13 cellular contexts compared by ENCODE assay signal in the genomic region with DNA sequence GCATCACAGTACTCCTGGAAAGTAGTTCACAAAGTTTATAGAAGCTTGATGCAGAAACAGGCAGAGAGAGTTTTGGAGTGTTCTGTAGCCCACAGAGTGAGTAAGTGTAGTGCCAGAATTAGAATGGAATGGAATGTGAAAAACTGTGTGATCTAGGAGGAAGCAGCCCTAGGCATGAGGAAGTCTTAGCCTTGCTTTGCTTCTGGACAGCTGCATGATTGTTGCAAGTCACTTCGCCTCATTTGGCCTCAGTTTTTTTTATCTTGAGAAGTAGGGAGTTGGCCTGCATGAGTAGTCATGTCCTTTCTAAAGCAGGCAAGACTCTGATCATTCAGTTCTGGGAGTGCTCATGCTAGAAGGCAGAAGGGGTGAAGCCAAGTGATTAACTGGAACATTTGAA. TPM values are rescaled to one million over a fixed set of nuclear protein-coding genes. Genes with fewer than 3 reads are reported as not detected.
DNase-seq lines count a peak whose midpoint lies in the region; ATAC-seq and TF ChIP-seq lines count a peak whose summit lies in the region.
"Had no signal": no experiment of that assay in that cellular context is flagged by ENCODE, and none has a peak within 500 bp of the region (broad histone marks: within the 10 kb centered on the region; RNA-seq: fewer than 3 reads in every experiment).

No MANE protein-coding gene starts in this region.

- in situ Hi-C loops in gastrocnemius medialis (cut with MboI; ENCODE audit: low sequenced_read_pairs in 4 of 4) = no loop called here

- TF ChIP-seq POLR2A in gastrocnemius medialis (IDR thresholded peaks at IDR 0.05) = no peak

- ATAC-seq in foreskin keratinocyte (peak; percentile 97), gastrocnemius medialis (peak; percentile 56 to 76), natural killer cell (no peak), HG02623 (IDR thresholded peaks at IDR 0.05; ENCODE audit: unreplicated experiment) (no peak), GM21526 (IDR thresholded peaks at IDR 0.05; ENCODE audit: low FRiP score, unreplicated experiment) (no peak)

- H3K4me3 Mint-ChIP-seq in natural killer cell = no peak overlapping the region

- H3K36me3 ChIP-seq in gastrocnemius medialis = no peaks in the 10 kb centered on the region

- no peaks in the 10 kb centered on the region for H3K36me3 Mint-ChIP-seq in natural killer cell

- no peak overlapping the region for H3K27ac Mint-ChIP-seq in natural killer cell

- no peak overlapping the region for H3K4me3 ChIP-seq in gastrocnemius medialis

- no peaks in the 10 kb centered on the region for H3K9me3 ChIP-seq in gastrocnemius medialis

- no peaks in the 10 kb centered on the region for H3K27me3 ChIP-seq in foreskin keratinocyte
- no peaks in the 10 kb centered on the region for H3K27me3 ChIP-seq in gastrocnemius medialis

- H3K27me3 Mint-ChIP-seq in natural killer cell (ENCODE audit: low read depth in 2 of 2) = peaks cover 6 to 7% of the 10 kb centered on the region in 2 donors

- peaks cover 24% of the 10 kb centered on the region for H3K4me1 ChIP-seq in foreskin keratinocyte
- H3K4me1 ChIP-seq in gastrocnemius medialis = peaks cover 0 to 14% of the 10 kb centered on the region in 2 donors

- H3K27ac ChIP-seq in foreskin keratinocyte (peak overlapping the region; percentile 86), gastrocnemius medialis (peak overlapping the region in 2 of 4 donors; percentile 5 to 7)

- DNase-seq in ELR (ENCODE audit: low read depth) (peak; percentile 69), RPMI8226 (peak; percentile 42), foreskin keratinocyte (peak; percentile 94 to 98), gastrocnemius medialis (no peak), natural killer cell (no peak), HuH-7.5 (ENCODE audit: low spot score) (no peak)
- DNase-seq: activated effector memory CD4-positive, alpha-beta T cell treated with Interleukin-2 at 50 U/mL for 16 hours; GOT3; KG1; SHP77; small intestine had no signal

- H3K4me1 Mint-ChIP-seq in natural killer cell = no peaks in the 10 kb centered on the region

- no peak for TF ChIP-seq CTCF in foreskin keratinocyte (conservative IDR thresholded peaks at IDR 0.05)
- TF ChIP-seq CTCF in gastrocnemius medialis (IDR thresholded peaks at IDR 0.05 in 4 of 5, conservative IDR thresholded peaks at IDR 0.05 in 1 of 5) = no peak
- no peak for TF ChIP-seq CTCF in natural killer cell (IDR thresholded peaks at IDR 0.05)

- intact Hi-C loops in gastrocnemius medialis (cut with DNase I; ENCODE audit: low total_unique reads) = no loop called here
- intact Hi-C loops in natural killer cell (cut with micrococcal nuclease) = no loop called here

- H3K9me3 Mint-ChIP-seq in natural killer cell = no peaks in the 10 kb centered on the region

RNA-seq across cellular contexts. Expression of a gene that starts 10.9 kb away (rescaled TPM):
- total RNA-seq in foreskin keratinocyte (0.07 and 0.10 TPM in 2 replicates), gastrocnemius medialis (not detected), natural killer cell (not detected)
- 0.03 TPM in 1 of 2 replicates, not detected in the other for polyA plus RNA-seq in foreskin keratinocyte
- polyA plus RNA-seq: small intestine had no signal

RNA-seq across cellular contexts. Expression of a gene that starts 34.0 kb away (rescaled TPM):
- total RNA-seq in foreskin keratinocyte = 5.9 and 6.0 TPM in 2 replicates
- 2.0 and 2.7 TPM in 2 replicates for polyA plus RNA-seq in foreskin keratinocyte
- not detected for total RNA-seq in gastrocnemius medialis
- not detected for total RNA-seq in natural killer cell
- polyA plus RNA-seq: small intestine had no signal

Comparison
In these comparisons a context has a peak if more than half of its experiments do, and no peak if none do; other contexts are left out.
1. DNase-seq: peak in ELR (single experiment), RPMI8226 (single experiment) and foreskin keratinocyte (2 of 2); none in gastrocnemius medialis (0 of 2), natural killer cell (single experiment) and HuH-7.5 (single experiment).
2. ATAC-seq: peak in foreskin keratinocyte (single experiment) and gastrocnemius medialis (2 of 2); none in natural killer cell (0 of 3), HG02623 (single experiment) and GM21526 (single experiment).